Comparison of ENCODE assay signal across 9 cellular contexts in genomic region chr7:100482728-100483100, GRCh38. TPM values are rescaled to one million over a fixed set of nuclear protein-coding genes. Genes with fewer than 3 reads are reported as not detected.
DNase-seq lines count a peak whose midpoint lies in the region; ATAC-seq, FAIRE-seq and TF ChIP-seq lines count a peak whose summit lies in the region.
"Had no signal": no experiment of that assay in that cellular context is flagged by ENCODE, and none has a peak within 500 bp of the region (broad histone marks: within the 10 kb centered on the region; RNA-seq: fewer than 3 reads in every experiment).

No MANE protein-coding gene starts in this region.

- H3K9me3 Mint-ChIP-seq in T-helper 1 cell treated with Interleukin-12 subunit alpha and Interleukin-12 subunit beta and Interleukin-4 antibody, amounts not matched to agents 30 μg/mL and 1 μg/mL, for 36 hours, result no peaks in the 10 kb centered on the region
- no peaks in the 10 kb centered on the region for H3K9me3 Mint-ChIP-seq in activated naive CD8-positive, alpha-beta T cell treated with anti-CD3 and anti-CD28 coated beads for 36 hours

- H3K9ac ChIP-seq in keratinocyte (ENCODE audit: control insufficient read depth, extremely low read depth, insufficient read depth, low read length) (peak overlapping the region; percentile 26), subcutaneous abdominal adipose tissue (ENCODE audit: low read length in 5 of 5) (peak overlapping the region in 4 of 5 donors; percentile 30 to 75 (median 62))

- H3K27ac ChIP-seq in keratinocyte (ENCODE audit: control insufficient read depth, insufficient read depth, low read length) (no peak overlapping the region), subcutaneous abdominal adipose tissue (ENCODE audit: low read depth, low read length) (no peak overlapping the region)

- dilution Hi-C loops in keratinocyte (cut with MboI; ENCODE audit: extremely low pct_ligation_motif_present, low sequenced_read_pairs), result no loop called here

- H3K4me3 ChIP-seq in keratinocyte (ENCODE audit: control insufficient read depth in 2 of 3, extremely low read depth in 1 of 3, insufficient read depth in 2 of 3, low read depth in 1 of 3, low read length in 3 of 3) (peak overlapping the region; percentile 49 to 60 (median 53)), subcutaneous abdominal adipose tissue (ENCODE audit: low read depth in 1 of 5, low read length in 5 of 5) (peak overlapping the region; percentile 44 to 73 (median 60))

- peak overlapping the region; percentile 73 for H2AFZ ChIP-seq in keratinocyte (ENCODE audit: control insufficient read depth, low read length)

- no peaks in the 10 kb centered on the region for H4K20me1 ChIP-seq in keratinocyte (ENCODE audit: control insufficient read depth, extremely low read depth, insufficient read depth, low read length)

- no peak for FAIRE-seq in keratinocyte (lab: Jason Lieb, UNC)
- FAIRE-seq: A204.1 had no signal

- peaks cover 3% of the 10 kb centered on the region for H3K27me3 Mint-ChIP-seq in T-helper 1 cell treated with Interleukin-12 subunit alpha and Interleukin-12 subunit beta and Interleukin-4 antibody, amounts not matched to agents 30 μg/mL and 1 μg/mL, for 36 hours (ENCODE audit: low read depth)
- no peaks in the 10 kb centered on the region for H3K27me3 Mint-ChIP-seq in activated naive CD8-positive, alpha-beta T cell treated with anti-CD3 and anti-CD28 coated beads for 36 hours

- peak overlapping the region; percentile 89 for H3K4me3 Mint-ChIP-seq in T-helper 1 cell treated with Interleukin-12 subunit alpha and Interleukin-12 subunit beta and Interleukin-4 antibody, amounts not matched to agents 30 μg/mL and 1 μg/mL, for 36 hours
- H3K4me3 Mint-ChIP-seq in activated naive CD8-positive, alpha-beta T cell treated with anti-CD3 and anti-CD28 coated beads for 36 hours, result peak overlapping the region; percentile 81

- peaks cover 19% of the 10 kb centered on the region for H3K4me1 Mint-ChIP-seq in T-helper 1 cell treated with Interleukin-12 subunit alpha and Interleukin-12 subunit beta and Interleukin-4 antibody, amounts not matched to agents 30 μg/mL and 1 μg/mL, for 36 hours (ENCODE audit: low read depth)
- H3K4me1 Mint-ChIP-seq in activated naive CD8-positive, alpha-beta T cell treated with anti-CD3 and anti-CD28 coated beads for 36 hours, result peaks cover 14% of the 10 kb centered on the region

- TF ChIP-seq CTCF in keratinocyte (optimal IDR thresholded peaks at IDR 0.05 in 1 of 3, IDR thresholded peaks at IDR 0.05 in 1 of 3, conservative IDR thresholded peaks at IDR 0.05 in 1 of 3; ENCODE audit: extremely low read depth in 1 of 3, insufficient read depth in 2 of 3, low read length in 3 of 3), result no peak

- H3K9me3 ChIP-seq in keratinocyte (ENCODE audit: control insufficient read depth, low read depth, low read length) (no peaks in the 10 kb centered on the region), subcutaneous abdominal adipose tissue (ENCODE audit: control insufficient read depth in 5 of 5, low read length in 5 of 5) (no peaks in the 10 kb centered on the region)

- H3K4me1 ChIP-seq in keratinocyte (ENCODE audit: control insufficient read depth, extremely low read depth, insufficient read depth, low read length), result peaks cover 3% of the 10 kb centered on the region
- H3K4me1 ChIP-seq in subcutaneous abdominal adipose tissue (ENCODE audit: control insufficient read depth in 5 of 5, insufficient read depth in 5 of 5, low read length in 5 of 5), result peaks cover 2 to 35% (median 20%) of the 10 kb centered on the region in 5 donors

- H3K27me3 ChIP-seq in keratinocyte (ENCODE audit: control insufficient read depth, extremely low read depth, insufficient read depth, low read length) (no peaks in the 10 kb centered on the region), subcutaneous abdominal adipose tissue (ENCODE audit: control insufficient read depth in 5 of 5, insufficient read depth in 4 of 5, low read length in 5 of 5) (no peaks in the 10 kb centered on the region)

- peaks cover 5% of the 10 kb centered on the region for H3K36me3 Mint-ChIP-seq in T-helper 1 cell treated with Interleukin-12 subunit alpha and Interleukin-12 subunit beta and Interleukin-4 antibody, amounts not matched to agents 30 μg/mL and 1 μg/mL, for 36 hours (ENCODE audit: low read depth)
- H3K36me3 Mint-ChIP-seq in activated naive CD8-positive, alpha-beta T cell treated with anti-CD3 and anti-CD28 coated beads for 36 hours, result no peaks in the 10 kb centered on the region

- peak overlapping the region; percentile 62 for H3K27ac Mint-ChIP-seq in T-helper 1 cell treated with Interleukin-12 subunit alpha and Interleukin-12 subunit beta and Interleukin-4 antibody, amounts not matched to agents 30 μg/mL and 1 μg/mL, for 36 hours
- H3K27ac Mint-ChIP-seq in activated naive CD8-positive, alpha-beta T cell treated with anti-CD3 and anti-CD28 coated beads for 36 hours, result no peak overlapping the region

- peak overlapping the region; percentile 80 for H3K4me2 ChIP-seq in keratinocyte (ENCODE audit: control insufficient read depth, extremely low read depth, insufficient read depth, low read depth, low read length)

- H3K36me3 ChIP-seq in keratinocyte (ENCODE audit: control insufficient read depth in 2 of 2, extremely low read depth in 1 of 2, insufficient read depth in 2 of 2, low read length in 2 of 2) (no peaks in the 10 kb centered on the region), subcutaneous abdominal adipose tissue (ENCODE audit: control insufficient read depth in 5 of 5, insufficient read depth in 5 of 5, low read length in 5 of 5) (no peaks in the 10 kb centered on the region)

- ATAC-seq in GM21528 (IDR thresholded peaks at IDR 0.05; ENCODE audit: low FRiP score, unreplicated experiment), result no peak

- DNase-seq in T-helper 1 cell (no peak), keratinocyte (ENCODE audit: low read depth, low spot score) (no peak), foreskin melanocyte (no peak)
- no peak for DNase-seq in activated naive CD8-positive, alpha-beta T cell treated with anti-CD3 and anti-CD28 coated beads for 36 hours
- no peak for DNase-seq in activated CD8-positive, alpha-beta memory T cell treated with anti-CD3 and anti-CD28 coated beads, Interleukin-2, amount 50 U/mL, for 4 hours

- H3K9me1 ChIP-seq in keratinocyte (ENCODE audit: control insufficient read depth, extremely low read depth, insufficient read depth, low read length), result no peaks in the 10 kb centered on the region

- H3K79me2 ChIP-seq in keratinocyte (ENCODE audit: control insufficient read depth, insufficient read depth, low read length), result peaks cover 13% of the 10 kb centered on the region

RNA-seq across cellular contexts. Expression of gene NYAP1, which starts 1.0 kb away (rescaled TPM):
- total RNA-seq in activated naive CD8-positive, alpha-beta T cell treated with anti-CD3 and anti-CD28 coated beads for 36 hours, result under 1 TPM; 0.29 to 0.34 TPM
- polyA plus RNA-seq in keratinocyte, result 0.16 to 0.48 TPM (median 0.16 TPM) in 3 replicates
- polyA plus RNA-seq in keratinocyte (2011; ENCODE audit: low read depth), result not detected
- 0.06 and 0.48 TPM in 2 replicates for polyA plus RNA-seq in keratinocyte (2011; cell fraction: cytosol; rRNA removed)
- 0.37 and 1.0 TPM in 2 replicates for polyA plus RNA-seq in keratinocyte (2011; cell fraction: nucleus; rRNA removed)
- 0.36 TPM in 1 of 2 replicates, not detected in the other for polyA plus RNA-seq in keratinocyte (2012; ENCODE audit: low replicate concordance)
- polyA minus RNA-seq in keratinocyte, result not detected in 3 replicates
- 1.9 TPM for polyA minus RNA-seq in keratinocyte (2011; cell fraction: cytosol; rRNA and poly(A)+ RNA removed)
- polyA minus RNA-seq in keratinocyte (2011; cell fraction: nucleus; rRNA and poly(A)+ RNA removed), result 0.23 and 0.42 TPM in 2 replicates

RNA-seq across cellular contexts. Expression of gene TSC22D4, which starts 3.7 kb away (rescaled TPM):
- total RNA-seq in activated naive CD8-positive, alpha-beta T cell treated with anti-CD3 and anti-CD28 coated beads for 36 hours, result 10 to 100 TPM; 81.4 to 83.7 TPM
- polyA plus RNA-seq in keratinocyte, result 8.4 to 16.6 TPM (median 9.1 TPM) in 3 replicates
- polyA plus RNA-seq in keratinocyte (2011; ENCODE audit: low read depth), result 7.3 TPM
- polyA plus RNA-seq in keratinocyte (2011; cell fraction: cytosol; rRNA removed), result 9.4 and 20.9 TPM in 2 replicates
- 22.5 and 30.0 TPM in 2 replicates for polyA plus RNA-seq in keratinocyte (2011; cell fraction: nucleus; rRNA removed)
- 23.1 and 23.2 TPM in 2 replicates for polyA plus RNA-seq in keratinocyte (2012; ENCODE audit: low replicate concordance)
- polyA minus RNA-seq in keratinocyte, result 6.6 to 18.2 TPM (median 7.0 TPM) in 3 replicates
- polyA minus RNA-seq in keratinocyte (2011; cell fraction: cytosol; rRNA and poly(A)+ RNA removed), result 31.5 TPM
- polyA minus RNA-seq in keratinocyte (2011; cell fraction: nucleus; rRNA and poly(A)+ RNA removed), result 14.6 and 17.1 TPM in 2 replicates

RNA-seq across cellular contexts. Expression of gene SPACDR, which starts 18.7 kb away (rescaled TPM):
- 1 to 10 TPM; 1.0 to 1.5 TPM for total RNA-seq in activated naive CD8-positive, alpha-beta T cell treated with anti-CD3 and anti-CD28 coated beads for 36 hours
- 0.24 to 0.54 TPM (median 0.37 TPM) in 3 replicates for polyA plus RNA-seq in keratinocyte
- not detected for polyA plus RNA-seq in keratinocyte (2011; ENCODE audit: low read depth)
- 0.61 and 0.64 TPM in 2 replicates for polyA plus RNA-seq in keratinocyte (2011; cell fraction: cytosol; rRNA removed)
- 2.1 TPM in 2 replicates for polyA plus RNA-seq in keratinocyte (2011; cell fraction: nucleus; rRNA removed)
- polyA plus RNA-seq in keratinocyte (2012; ENCODE audit: low replicate concordance), result 0.30 and 1.3 TPM in 2 replicates
- polyA minus RNA-seq in keratinocyte, result 0.53 to 1.7 TPM (median 1.4 TPM) in 3 replicates
- not detected for polyA minus RNA-seq in keratinocyte (2011; cell fraction: cytosol; rRNA and poly(A)+ RNA removed)
- polyA minus RNA-seq in keratinocyte (2011; cell fraction: nucleus; rRNA and poly(A)+ RNA removed), result not detected in 2 replicates

RNA-seq across cellular contexts. Expression of gene PPP1R35, which starts 46.4 kb away (rescaled TPM):
- 10 to 100 TPM; 45.7 to 46.4 TPM for total RNA-seq in activated naive CD8-positive, alpha-beta T cell treated with anti-CD3 and anti-CD28 coated beads for 36 hours
- 12.2 to 15.3 TPM (median 13.3 TPM) in 3 replicates for polyA plus RNA-seq in keratinocyte
- polyA plus RNA-seq in keratinocyte (2011; ENCODE audit: low read depth), result 2.2 TPM
- polyA plus RNA-seq in keratinocyte (2011; cell fraction: cytosol; rRNA removed), result 7.4 and 15.5 TPM in 2 replicates
- polyA plus RNA-seq in keratinocyte (2011; cell fraction: nucleus; rRNA removed), result 18.8 and 27.4 TPM in 2 replicates
- polyA plus RNA-seq in keratinocyte (2012; ENCODE audit: low replicate concordance), result 21.6 and 22.8 TPM in 2 replicates
- 2.2 to 3.6 TPM (median 3.1 TPM) in 3 replicates for polyA minus RNA-seq in keratinocyte
- 21.1 TPM for polyA minus RNA-seq in keratinocyte (2011; cell fraction: cytosol; rRNA and poly(A)+ RNA removed)
- 4.0 and 5.8 TPM in 2 replicates for polyA minus RNA-seq in keratinocyte (2011; cell fraction: nucleus; rRNA and poly(A)+ RNA removed)

RNA-seq across cellular contexts. Expression of gene MEPCE, which starts 53.1 kb away (rescaled TPM):
- total RNA-seq in activated naive CD8-positive, alpha-beta T cell treated with anti-CD3 and anti-CD28 coated beads for 36 hours, result 10 to 100 TPM; 60.1 to 65.4 TPM
- polyA plus RNA-seq in keratinocyte, result 10.6 to 14.7 TPM (median 10.8 TPM) in 3 replicates
- polyA plus RNA-seq in keratinocyte (2011; ENCODE audit: low read depth), result 7.9 TPM
- 6.6 and 10.3 TPM in 2 replicates for polyA plus RNA-seq in keratinocyte (2011; cell fraction: cytosol; rRNA removed)
- polyA plus RNA-seq in keratinocyte (2011; cell fraction: nucleus; rRNA removed), result 20.1 and 26.0 TPM in 2 replicates
- polyA plus RNA-seq in keratinocyte (2012; ENCODE audit: low replicate concordance), result 19.7 and 22.2 TPM in 2 replicates
- 18.5 to 33.5 TPM (median 19.0 TPM) in 3 replicates for polyA minus RNA-seq in keratinocyte
- 18.2 TPM for polyA minus RNA-seq in keratinocyte (2011; cell fraction: cytosol; rRNA and poly(A)+ RNA removed)
- 15.1 and 15.7 TPM in 2 replicates for polyA minus RNA-seq in keratinocyte (2011; cell fraction: nucleus; rRNA and poly(A)+ RNA removed)
